16 cellular contexts compared by ENCODE assay signal in genomic region chr16:82796047-82796446, GRCh38.
"Had no signal": no experiment of that assay in that cellular context is flagged by ENCODE, and none has a peak within 500 bp of the region (broad histone marks: within the 10 kb centered on the region; RNA-seq: fewer than 3 reads in every experiment).

No MANE protein-coding gene starts in this region.

- H3K36me3 ChIP-seq: pancreas, upper lobe of right lung had no signal

- H3K79me2 ChIP-seq: hepatocyte had no signal

- H3K27ac Mint-ChIP-seq: activated CD8-positive, alpha-beta T cell treated with anti-CD3 and anti-CD28 coated beads, Interleukin-2, amount 10 ng/mL, durations not matched to agents 7 days and 5 days; activated naive CD8-positive, alpha-beta T cell treated with anti-CD3 and anti-CD28 coated beads, Interleukin-2, amount 50 U/mL, for 24 hours; nephron progenitor cell; stimulated activated naive CD8-positive, alpha-beta T cell treated with anti-CD3 and anti-CD28 coated beads, Interleukin-15, Interleukin-2, amounts not matched to agents 100 ng/mL and 50 ng/mL, for 24 hours had no signal

- FAIRE-seq: bronchial epithelial cell, colon, pancreas had no signal

- H3K9me3 ChIP-seq: ascending aorta, pancreas, upper lobe of right lung had no signal

- H3K27me3 Mint-ChIP-seq: activated naive CD8-positive, alpha-beta T cell treated with anti-CD3 and anti-CD28 coated beads, Interleukin-2, amount 50 U/mL, for 24 hours; stimulated activated naive CD8-positive, alpha-beta T cell treated with anti-CD3 and anti-CD28 coated beads, Interleukin-15, Interleukin-2, amounts not matched to agents 100 ng/mL and 50 ng/mL, for 24 hours had no signal

- H3K4me1 Mint-ChIP-seq: nephron progenitor cell had no signal

- H3K4me1 ChIP-seq: ascending aorta, pancreas, upper lobe of right lung had no signal

- H3K4me2 ChIP-seq: hepatocyte had no signal

- DNase-seq: activated CD4-positive, alpha-beta T cell treated with anti-CD3 and anti-CD28 coated beads for 48 hours; activated CD8-positive, alpha-beta T cell treated with anti-CD3 and anti-CD28 coated beads, Interleukin-2, amount 10 ng/mL, durations not matched to agents 7 days and 5 days; activated naive CD4-positive, alpha-beta T cell treated with Interleukin-2 at 50 U/mL for 16 hours; activated naive CD8-positive, alpha-beta T cell treated with anti-CD3 and anti-CD28 coated beads, Interleukin-2, amount 50 U/mL, for 24 hours; effector CD4-positive, alpha-beta T cell; nephron progenitor cell; pancreas; stimulated activated CD4-positive, alpha-beta T cell treated with anti-CD3 and anti-CD28 coated beads, Interleukin-4, amount 100 ng/mL, for 1 hour; stimulated activated CD8-positive, alpha-beta memory T cell treated with anti-CD3 and anti-CD28 coated beads, Interleukin-4, amount 100 ng/mL, for 48 hours; T-helper 1 cell; upper lobe of right lung had no signal

- H3K27ac ChIP-seq: ascending aorta, hepatocyte, pancreas, upper lobe of right lung had no signal

- H3K27me3 ChIP-seq: ascending aorta, hepatocyte, pancreas, upper lobe of right lung had no signal

- H3K9me3 Mint-ChIP-seq: activated naive CD8-positive, alpha-beta T cell treated with anti-CD3 and anti-CD28 coated beads, Interleukin-2, amount 50 U/mL, for 24 hours; stimulated activated naive CD8-positive, alpha-beta T cell treated with anti-CD3 and anti-CD28 coated beads, Interleukin-15, Interleukin-2, amounts not matched to agents 100 ng/mL and 50 ng/mL, for 24 hours had no signal

- H2AFZ ChIP-seq: hepatocyte had no signal

- H3K4me3 Mint-ChIP-seq: activated CD8-positive, alpha-beta T cell treated with anti-CD3 and anti-CD28 coated beads, Interleukin-2, amount 10 ng/mL, durations not matched to agents 7 days and 5 days; activated naive CD8-positive, alpha-beta T cell treated with anti-CD3 and anti-CD28 coated beads, Interleukin-2, amount 50 U/mL, for 24 hours; nephron progenitor cell; stimulated activated naive CD8-positive, alpha-beta T cell treated with anti-CD3 and anti-CD28 coated beads, Interleukin-15, Interleukin-2, amounts not matched to agents 100 ng/mL and 50 ng/mL, for 24 hours had no signal

- ATAC-seq: activated CD8-positive, alpha-beta T cell treated with anti-CD3 and anti-CD28 coated beads, Interleukin-2, amount 10 ng/mL, durations not matched to agents 7 days and 5 days; activated naive CD8-positive, alpha-beta T cell treated with anti-CD3 and anti-CD28 coated beads, Interleukin-2, amount 50 U/mL, for 24 hours; pancreas; upper lobe of right lung had no signal

- H3K4me3 ChIP-seq: ascending aorta, hepatocyte, pancreas, upper lobe of right lung had no signal
